14 cellular contexts compared by ENCODE assay signal in genomic region chr11:121246021-121246768, GRCh38.
"Had no signal": no experiment of that assay in that cellular context is flagged by ENCODE, and none has a peak within 500 bp of the region (broad histone marks: within the 10 kb centered on the region; RNA-seq: fewer than 3 reads in every experiment).

No MANE protein-coding gene starts in this region.

- H3K27me3 ChIP-seq: brain microvascular endothelial cell, neutrophil, uterus had no signal

- ATAC-seq: esophagus mucosa, lower lobe of right lung had no signal

- H3K9me3 ChIP-seq: lower lobe of right lung, neutrophil, uterus had no signal

- H3K27ac ChIP-seq: brain microvascular endothelial cell, lower lobe of right lung, neutrophil, uterus had no signal

- H3K9me3 Mint-ChIP-seq: activated naive CD8-positive, alpha-beta T cell treated with anti-CD3 and anti-CD28 coated beads for 36 hours; mesothelial cell of epicardium had no signal

- H3K27ac Mint-ChIP-seq: activated naive CD8-positive, alpha-beta T cell treated with anti-CD3 and anti-CD28 coated beads for 36 hours; mesothelial cell of epicardium had no signal

- H3K4me3 ChIP-seq: lower lobe of right lung, uterus had no signal

- H3K4me3 Mint-ChIP-seq: activated naive CD8-positive, alpha-beta T cell treated with anti-CD3 and anti-CD28 coated beads for 36 hours; mesothelial cell of epicardium had no signal

- DNase-seq: activated CD4-positive, alpha-beta T cell treated with anti-CD3 and anti-CD28 coated beads, Interleukin-2, amount 50 U/mL, for 4 hours; activated gamma-delta T cell treated with Interleukin-2 at 50 U/mL for 16 hours; activated naive CD8-positive, alpha-beta T cell treated with anti-CD3 and anti-CD28 coated beads for 36 hours; activated T-cell treated with anti-CD3 and anti-CD28 coated beads, Interleukin-2, amount 50 U/mL, for 48 hours; brain microvascular endothelial cell; dermis blood vessel endothelial cell; hypothalamus; lower lobe of right lung; stimulated activated naive CD4-positive, alpha-beta T cell treated with Interleukin-2 at 50 U/mL for 16 hours; T-helper 2 cell; uterus had no signal

- H3K36me3 ChIP-seq: brain microvascular endothelial cell, lower lobe of right lung, neutrophil, uterus had no signal

- H3K4me1 ChIP-seq: lower lobe of right lung, uterus had no signal

- H3K36me3 Mint-ChIP-seq: activated naive CD8-positive, alpha-beta T cell treated with anti-CD3 and anti-CD28 coated beads for 36 hours; mesothelial cell of epicardium had no signal
